Comparison of ENCODE assay signal across 9 cellular contexts in genomic region chr3:53236112-53236841, GRCh38. TPM values are rescaled to one million over a fixed set of nuclear protein-coding genes. Genes with fewer than 3 reads are reported as not detected.
DNase-seq lines count a peak whose midpoint lies in the region; ATAC-seq and TF ChIP-seq lines count a peak whose summit lies in the region.
"Had no signal": no experiment of that assay in that cellular context is flagged by ENCODE, and none has a peak within 500 bp of the region (broad histone marks: within the 10 kb centered on the region; RNA-seq: fewer than 3 reads in every experiment).

No MANE protein-coding gene starts in this region.

- no peak for TF ChIP-seq CTCF in PC-3 (conservative IDR thresholded peaks at IDR 0.05; ENCODE audit: low read depth, low read length)
- TF ChIP-seq CTCF in testis (IDR thresholded peaks at IDR 0.05) = no peak

- peaks cover 86% of the 10 kb centered on the region for H3K36me3 ChIP-seq in PC-3 (ENCODE audit: low read depth, low read length)
- no peaks in the 10 kb centered on the region for H3K36me3 ChIP-seq in testis (ENCODE audit: low read depth, missing control alignments)

- CTCF ChIA-PET in PC-3 (lab: Charles Lee) = no interaction called here

- POLR2A ChIA-PET in PC-3 (lab: Charles Lee; ENCODE audit: unreplicated experiment) = no interaction called here

- peaks cover 33% of the 10 kb centered on the region for H3K4me1 ChIP-seq in PC-3 (ENCODE audit: insufficient read depth, low read length)
- H3K4me1 ChIP-seq in testis = peaks cover 9% of the 10 kb centered on the region

- peak overlapping the region; percentile 74 for H3K9ac ChIP-seq in PC-3 (ENCODE audit: low read length)

- peaks cover 11% of the 10 kb centered on the region for H3F3A ChIP-seq in PC-3 (ENCODE audit: low read length, unreplicated experiment)

- DNase-seq in G401 (ENCODE audit: low spot score) (peak; percentile 53), PC-3 (peak; percentile 83), left lobe of liver (ENCODE audit: low spot score) (peak; percentile 84), testis (peak; percentile 83)

- H3K4me3 ChIP-seq in PC-3 (ENCODE audit: low read length) = no peak overlapping the region
- no peak overlapping the region for H3K4me3 ChIP-seq in testis
- H3K4me3 ChIP-seq: SK-N-MC had no signal

- intact Hi-C loops in PC-3 (cut with micrococcal nuclease) = no loop called here
- intact Hi-C loops in testis (cut with DNase I; ENCODE audit: low total_unique reads) = no loop called here

- peaks cover 31% of the 10 kb centered on the region for H3K79me2 ChIP-seq in PC-3 (ENCODE audit: low read length)

- H3K27me3 ChIP-seq in PC-3 (ENCODE audit: low read length) (no peaks in the 10 kb centered on the region), testis (no peaks in the 10 kb centered on the region)

- WGBS in testis, 2 donors = 65 to 68% methylated on average over 4 to 8 of the region's 9 CpGs

- ATAC-seq in PC-3 (peak; percentile 77), left lobe of liver (peak; percentile 82), HG02870 (IDR thresholded peaks at IDR 0.05; ENCODE audit: unreplicated experiment) (no peak), GM18873 (IDR thresholded peaks at IDR 0.05; ENCODE audit: low FRiP score, unreplicated experiment) (no peak), HG03108 (IDR thresholded peaks at IDR 0.05; ENCODE audit: unreplicated experiment) (no peak)

- peak overlapping the region; percentile 91 for H3K27ac ChIP-seq in PC-3 (ENCODE audit: low read length)
- peak overlapping the region; percentile 88 for H3K27ac ChIP-seq in cingulate gyrus (ENCODE audit: low read depth, low read length)
- peak overlapping the region in 1 of 2 donors; percentile 66 for H3K27ac ChIP-seq in testis
- H3K27ac ChIP-seq: SK-N-MC had no signal

- TSS peak; percentile 50 for BruUV-seq in PC-3 (replicated peaks; lab: Mats Ljungman, UMichigan)

- H2AFZ ChIP-seq in PC-3 (ENCODE audit: low read length) = no peak overlapping the region

- in situ Hi-C loops in G401 (cut with HindIII; ENCODE audit: low sequenced_read_pairs) = no loop called here

- peaks cover 4% of the 10 kb centered on the region; the same call in 1 of the 2 replicates for H4K20me1 ChIP-seq in PC-3 (ENCODE audit: low read length)

- no peaks in the 10 kb centered on the region for H3K9me3 ChIP-seq in PC-3 (ENCODE audit: low read length)
- no peaks in the 10 kb centered on the region for H3K9me3 ChIP-seq in testis

- TF ChIP-seq POLR2A in testis (IDR thresholded peaks at IDR 0.05) = no peak

- H3K4me2 ChIP-seq in PC-3 (ENCODE audit: low read length) = 0 out of 2 replicates have a peak overlapping the region, but pooled peaks have one; percentile 17

- H3K9me2 ChIP-seq in PC-3 (replicated peaks; ENCODE audit: low read length) = no peaks in the 10 kb centered on the region

RNA-seq across cellular contexts. Expression of gene TKT, which starts 19.5 kb away (rescaled TPM):
- total RNA-seq in G401 (2014; rRNA removed; shearing (Covaris generic)) = 976 and 1,104 TPM in 2 replicates
- 380 and 486 TPM in 2 replicates for total RNA-seq in PC-3 (2014; rRNA removed)
- 109 TPM for total RNA-seq in left lobe of liver
- total RNA-seq in testis = 100 to 1,000 TPM; 112 to 184 TPM
- 99.9 TPM for polyA plus RNA-seq in testis (ENCODE audit: insufficient read depth, low read depth, low replicate concordance)

Comparison
In these comparisons a context has a peak if more than half of its experiments do, and no peak if none do; other contexts are left out.
1. ATAC-seq: peak in PC-3 (single experiment) and left lobe of liver (single experiment); none in HG02870 (single experiment), GM18873 (single experiment) and HG03108 (single experiment).
2. Peak in every context shown above with its lines, with median percentiles within 50 percentile points of each other: DNase-seq.